ENCODE assay signal across 1 cellular context in the genomic region with DNA sequence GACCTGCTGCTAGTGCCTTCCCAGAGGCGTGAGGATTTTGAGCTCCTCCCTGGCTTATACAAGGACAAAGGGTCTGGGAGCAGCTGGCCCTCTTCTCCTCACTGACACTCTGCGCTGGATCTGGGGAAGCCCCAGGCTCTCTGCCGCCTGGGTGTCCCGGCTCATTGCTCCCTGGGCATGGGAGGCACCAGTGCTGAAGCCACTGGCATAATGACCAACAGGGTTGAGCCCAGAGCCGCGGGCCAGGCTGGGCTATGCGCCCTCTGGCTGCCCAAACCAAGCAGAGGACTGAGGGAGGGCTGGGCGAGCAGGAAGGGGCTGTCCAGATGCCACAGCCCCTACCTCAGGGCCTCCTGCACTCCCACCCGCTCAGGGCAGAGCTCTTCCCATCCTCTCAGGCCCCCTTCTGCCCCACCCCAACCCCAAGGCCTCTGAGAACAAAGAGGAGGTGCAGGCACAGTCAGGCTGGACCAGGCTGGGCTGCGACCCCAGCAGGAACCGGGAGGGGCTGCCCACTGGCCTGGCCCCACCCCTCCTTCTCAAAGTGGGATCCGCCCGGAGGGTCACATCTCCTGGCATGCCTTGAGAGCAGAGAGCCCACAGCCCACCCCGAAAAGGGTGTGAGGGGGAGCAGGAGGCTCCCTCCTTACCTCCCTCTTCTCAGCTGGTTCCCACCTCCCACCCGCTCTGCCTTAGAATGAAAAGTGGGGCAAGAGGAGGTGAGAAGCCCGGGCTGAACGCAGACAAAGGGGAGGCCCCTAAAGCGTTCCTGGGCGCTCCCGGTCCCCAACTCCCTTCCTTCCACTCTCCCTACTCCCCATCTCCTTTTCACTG.
A peak's percentile ranks its signal among the peaks of the same experiment; 100 is the strongest.
TF ChIP-seq lines count a peak whose summit lies in the region.

No MANE protein-coding gene starts in this region.

TF ChIP-seq in HepG2, 621 proteins besides CTCF, POLR2A, EP300 and RAD21:
- TF ChIP-seq, protein P1, sequence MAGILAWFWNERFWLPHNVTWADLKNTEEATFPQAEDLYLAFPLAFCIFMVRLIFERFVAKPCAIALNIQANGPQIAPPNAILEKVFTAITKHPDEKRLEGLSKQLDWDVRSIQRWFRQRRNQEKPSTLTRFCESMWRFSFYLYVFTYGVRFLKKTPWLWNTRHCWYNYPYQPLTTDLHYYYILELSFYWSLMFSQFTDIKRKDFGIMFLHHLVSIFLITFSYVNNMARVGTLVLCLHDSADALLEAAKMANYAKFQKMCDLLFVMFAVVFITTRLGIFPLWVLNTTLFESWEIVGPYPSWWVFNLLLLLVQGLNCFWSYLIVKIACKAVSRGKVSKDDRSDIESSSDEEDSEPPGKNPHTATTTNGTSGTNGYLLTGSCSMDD (CRISPR knock-in tag; IDR thresholded peaks at IDR 0.05): no peak
- TF ChIP-seq HNRNPL (IDR thresholded peaks at IDR 0.05; ENCODE audit: low read depth, low read length): peak; percentile 60; the same call in 1 of the 2 replicates
